17 cellular contexts compared by ENCODE assay signal in the genomic region with DNA sequence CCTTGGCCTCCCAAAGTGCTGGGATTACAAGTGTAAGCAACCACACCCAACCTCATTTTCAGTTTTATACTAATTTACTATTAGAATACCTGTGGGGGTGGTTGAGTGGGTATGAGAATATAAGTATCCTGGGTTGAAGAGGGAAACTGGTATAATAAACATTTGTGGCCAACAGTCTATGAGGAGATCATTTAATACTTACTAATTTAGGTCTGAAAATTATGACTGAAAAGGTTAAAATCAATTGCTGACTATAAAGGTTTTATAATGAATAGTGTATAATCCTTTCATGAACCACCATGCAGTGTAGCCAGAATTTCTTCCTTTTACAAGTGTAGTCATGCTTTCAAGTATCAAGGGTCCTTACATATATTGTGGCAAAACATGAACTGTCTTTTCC.
"Had no signal": no experiment of that assay in that cellular context is flagged by ENCODE, and none has a peak within 500 bp of the region (broad histone marks: within the 10 kb centered on the region; RNA-seq: fewer than 3 reads in every experiment).

No MANE protein-coding gene starts in this region.

- H3K27ac ChIP-seq: esophagus squamous epithelium, gastroesophageal sphincter, left lung, lower lobe of right lung, neural progenitor cell, ovary had no signal

- H3K27me3 ChIP-seq: esophagus squamous epithelium, gastroesophageal sphincter, left lung, neural progenitor cell, ovary had no signal

- H3K9me3 Mint-ChIP-seq: immature natural killer cell; memory B cell; mesothelial cell of epicardium; natural killer cell treated with Interleukin-12 subunit alpha and Interleukin-12 subunit beta and Interleukin-15 and Interleukin-18, amount 100 ng/mL, for 72 hours; neural progenitor cell had no signal

- ATAC-seq: gastroesophageal sphincter; left lung; lower lobe of right lung; natural killer cell treated with Interleukin-12 subunit alpha and Interleukin-12 subunit beta and Interleukin-15 and Interleukin-18, amount 100 ng/mL, for 72 hours; right cardiac atrium had no signal

- H3K36me3 ChIP-seq: ovary had no signal

- H3K27ac Mint-ChIP-seq: memory B cell; mesothelial cell of epicardium; natural killer cell treated with Interleukin-12 subunit alpha and Interleukin-12 subunit beta and Interleukin-15 and Interleukin-18, amount 100 ng/mL, for 72 hours; neural progenitor cell had no signal

- H3K27me3 Mint-ChIP-seq: memory B cell; natural killer cell treated with Interleukin-12 subunit alpha and Interleukin-12 subunit beta and Interleukin-15 and Interleukin-18, amount 100 ng/mL, for 72 hours had no signal

- H3K4me3 Mint-ChIP-seq: immature natural killer cell; memory B cell; mesothelial cell of epicardium; natural killer cell treated with Interleukin-12 subunit alpha and Interleukin-12 subunit beta and Interleukin-15 and Interleukin-18, amount 100 ng/mL, for 72 hours; neural progenitor cell had no signal

- H3K9me3 ChIP-seq: esophagus squamous epithelium, gastroesophageal sphincter, left lung, lower lobe of right lung, ovary had no signal

- DNase-seq: dermis blood vessel endothelial cell; esophagus squamous epithelium; foreskin fibroblast; glutamatergic neuron; immature natural killer cell; left lung; lower lobe of right lung; nucleus accumbens; ovary; right cardiac atrium; stimulated activated CD4-positive, alpha-beta T cell treated with anti-CD3 and anti-CD28 coated beads, Interleukin-12 subunit alpha, Interleukin-12 subunit beta, amount 100 ng/mL, for 4 hours; stimulated activated naive CD4-positive, alpha-beta T cell treated with Interleukin-2 at 50 U/mL for 16 hours had no signal

- H3K4me3 ChIP-seq: esophagus squamous epithelium, gastroesophageal sphincter, left lung, lower lobe of right lung, neural progenitor cell, ovary had no signal
